In the genomic region with DNA sequence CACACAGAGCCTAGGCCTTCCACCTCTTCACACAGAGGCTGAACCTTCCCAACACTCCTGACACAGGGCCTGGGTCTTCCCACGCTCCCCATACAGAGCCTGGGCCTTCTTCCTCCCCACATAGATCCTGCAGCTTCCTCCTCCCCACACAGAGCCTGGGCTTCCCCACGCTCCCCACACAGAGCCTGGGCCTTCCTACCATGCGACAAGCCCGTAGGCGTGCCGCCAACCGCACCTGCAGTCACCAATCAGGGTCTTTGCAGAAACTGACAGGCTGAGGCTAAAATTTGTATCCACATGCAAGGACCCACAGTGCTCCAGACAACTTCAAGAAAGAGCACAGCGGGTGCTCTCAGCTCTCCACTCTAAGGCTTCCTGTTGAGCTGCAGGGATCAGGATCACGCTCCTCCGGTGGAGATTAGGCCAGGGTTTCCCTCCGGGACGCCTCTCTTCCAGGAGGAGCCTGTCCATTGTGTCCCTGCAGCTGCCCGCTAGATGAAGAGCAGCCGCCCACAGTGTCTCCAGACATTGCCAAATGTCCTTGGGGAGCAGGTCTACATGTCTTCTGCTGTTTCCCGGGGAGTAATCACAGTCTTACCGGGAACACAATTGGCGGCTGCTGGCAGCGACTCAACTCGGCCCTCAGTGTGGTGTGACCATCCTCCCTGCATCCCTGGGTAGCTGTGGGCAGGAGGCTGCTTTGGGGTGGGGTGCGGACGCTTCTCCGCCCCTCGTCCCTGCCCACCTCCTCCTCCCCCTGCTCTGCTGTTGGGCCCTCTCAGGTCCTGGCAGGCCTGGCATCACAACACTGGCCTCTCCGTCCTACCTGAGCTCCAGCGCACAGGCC, we compare ENCODE assay signal across 15 cellular contexts. TPM values are rescaled to one million over a fixed set of nuclear protein-coding genes. Genes with fewer than 3 reads are reported as not detected.
A peak's percentile ranks its signal among the peaks of the same experiment; 100 is the strongest.
DNase-seq lines count a peak whose midpoint lies in the region; ATAC-seq and TF ChIP-seq lines count a peak whose summit lies in the region.
"Had no signal": no experiment of that assay in that cellular context is flagged by ENCODE, and none has a peak within 500 bp of the region (broad histone marks: within the 10 kb centered on the region; RNA-seq: fewer than 3 reads in every experiment).

No MANE protein-coding gene starts in this region.

- TF ChIP-seq CTCF in natural killer cell (IDR thresholded peaks at IDR 0.05) (no peak), HFFc6 (IDR thresholded peaks at IDR 0.05) (no peak)

- H3K36me3 Mint-ChIP-seq in activated T-helper 17 cell treated with anti-CD3 and anti-CD28 coated beads, Interleukin-2, amount 50 U/mL, for 72 hours (ENCODE audit: low read depth), result no peaks in the 10 kb centered on the region
- no peaks in the 10 kb centered on the region for H3K36me3 Mint-ChIP-seq in natural killer cell
- no peaks in the 10 kb centered on the region for H3K36me3 Mint-ChIP-seq in HFFc6 (ENCODE audit: low read depth)

- DNase-seq in stimulated activated CD4-positive, alpha-beta T cell treated with anti-CD3 and anti-CD28 coated beads, Interleukin-15, amount 100 ng/mL, for 24 hours, result peak; percentile 46
- DNase-seq in stimulated activated CD4-positive, alpha-beta T cell treated with anti-CD3 and anti-CD28 coated beads, Interleukin-2, amount 100 ng/mL, for 48 hours, result no peak
- peak; percentile 9 for DNase-seq in natural killer cell
- DNase-seq in HFFc6, result no peak
- DNase-seq in NCI-H2196 (lab: John Stamatoyannopoulos, UW; ENCODE audit: unreplicated experiment), result no peak
- DNase-seq in foreskin melanocyte, result no peak
- DNase-seq: activated CD4-positive, CD25-positive, alpha-beta regulatory T cell; brain microvascular endothelial cell; effector CD8-positive, alpha-beta T cell; IMR-90; NCI-H1417 treated with DMSO at 0.1 percent for 48 hours; NCI-H526; occipital lobe had no signal

- peak overlapping the region; percentile 84 for H3K27ac Mint-ChIP-seq in activated T-helper 17 cell treated with anti-CD3 and anti-CD28 coated beads, Interleukin-2, amount 50 U/mL, for 72 hours
- H3K27ac Mint-ChIP-seq in natural killer cell (peak overlapping the region in 1 of 2 donors; percentile 77), HFFc6 (no peak overlapping the region)

- H3K9me3 Mint-ChIP-seq in activated T-helper 17 cell treated with anti-CD3 and anti-CD28 coated beads, Interleukin-2, amount 50 U/mL, for 72 hours, result peaks cover 3% of the 10 kb centered on the region
- H3K9me3 Mint-ChIP-seq in natural killer cell (no peaks in the 10 kb centered on the region), HFFc6 (no peaks in the 10 kb centered on the region)

- H3K4me1 Mint-ChIP-seq in activated T-helper 17 cell treated with anti-CD3 and anti-CD28 coated beads, Interleukin-2, amount 50 U/mL, for 72 hours, result peaks cover 12% of the 10 kb centered on the region
- peaks cover 0 to 14% of the 10 kb centered on the region in 2 donors for H3K4me1 Mint-ChIP-seq in natural killer cell
- H3K4me1 Mint-ChIP-seq in HFFc6 (ENCODE audit: low read depth), result no peaks in the 10 kb centered on the region

- H3K27me3 Mint-ChIP-seq in activated T-helper 17 cell treated with anti-CD3 and anti-CD28 coated beads, Interleukin-2, amount 50 U/mL, for 72 hours, result no peaks in the 10 kb centered on the region
- no peaks in the 10 kb centered on the region for H3K27me3 Mint-ChIP-seq in natural killer cell (ENCODE audit: low read depth in 2 of 2)
- peaks cover 8% of the 10 kb centered on the region; the same call in 1 of the 2 replicates for H3K27me3 Mint-ChIP-seq in HFFc6 (ENCODE audit: insufficient read depth)

- peak overlapping the region; percentile 58 for H3K4me3 Mint-ChIP-seq in activated T-helper 17 cell treated with anti-CD3 and anti-CD28 coated beads, Interleukin-2, amount 50 U/mL, for 72 hours
- H3K4me3 Mint-ChIP-seq in natural killer cell (no peak overlapping the region), HFFc6 (no peak overlapping the region)

- intact Hi-C loops in natural killer cell (cut with micrococcal nuclease), result no loop called here

- ATAC-seq in activated T-helper 17 cell treated with anti-CD3 and anti-CD28 coated beads, Interleukin-2, amount 50 U/mL, for 72 hours (replicated peaks), result peak; percentile 29
- ATAC-seq in natural killer cell (no peak), HG03280 (IDR thresholded peaks at IDR 0.05; ENCODE audit: unreplicated experiment) (no peak)

RNA-seq across cellular contexts. Expression of gene CFAP46, which starts 9.7 kb away (rescaled TPM):
- total RNA-seq in activated T-helper 17 cell treated with anti-CD3 and anti-CD28 coated beads, Interleukin-2, amount 50 U/mL, for 72 hours, result not detected
- under 1 TPM in 1 of 3 donors, not detected in 2; 0.35 TPM for total RNA-seq in natural killer cell
- total RNA-seq in HFFc6 (2021; fragmentation: NEBNext Ultra II Directional; extraction: Animal tissue kit (Norgen Biotek cat#: 25700)), result 1 to 10 TPM in 2 of 6 experiments, under 1 TPM in 3, not detected in 1; 0.31 to 1.4 (median 0.32) TPM

Comparison
In these comparisons a context has a peak if more than half of its experiments do, and no peak if none do; other contexts are left out.
1. DNase-seq: peak in stimulated activated CD4-positive, alpha-beta T cell treated with anti-CD3 and anti-CD28 coated beads, Interleukin-15, amount 100 ng/mL, for 24 hours (single experiment) and natural killer cell (single experiment); none in stimulated activated CD4-positive, alpha-beta T cell treated with anti-CD3 and anti-CD28 coated beads, Interleukin-2, amount 100 ng/mL, for 48 hours (0 of 2), HFFc6 (single experiment), NCI-H2196 (single experiment) and foreskin melanocyte (single experiment).